Comparison of ENCODE assay signal across 12 cellular contexts in genomic region chr2:33135645-33136044, GRCh38.
DNase-seq lines count a peak whose midpoint lies in the region; TF ChIP-seq lines count a peak whose summit lies in the region.
"Had no signal": no experiment of that assay in that cellular context is flagged by ENCODE, and none has a peak within 500 bp of the region (broad histone marks: within the 10 kb centered on the region; RNA-seq: fewer than 3 reads in every experiment).

No MANE protein-coding gene starts in this region.

- no peak for TF ChIP-seq EP300 in sigmoid colon (IDR thresholded peaks at IDR 0.05)

- DNase-seq in AG10803 (ENCODE audit: low read depth): peak; percentile 36
- DNase-seq in amniotic epithelial cell (ENCODE audit: low read depth): peak; percentile 39
- DNase-seq in fibroblast of the aortic adventitia (ENCODE audit: low read depth): peak; percentile 57
- no peak for DNase-seq in sigmoid colon
- no peak for DNase-seq in GOT3 (lab: John Stamatoyannopoulos, UW)
- DNase-seq in NCI-H510A (lab: John Stamatoyannopoulos, UW): no peak
- DNase-seq in stimulated activated naive CD4-positive, alpha-beta T cell treated with Interleukin-2 at 50 U/mL for 16 hours (lab: John Stamatoyannopoulos, UW): no peak
- DNase-seq in dedifferentiated amniotic fluid mesenchymal stem cell (ENCODE audit: extremely low spot score): no peak
- DNase-seq: AML-193, NCI-H1436, NCI-H526 treated with DMSO at 0.1 percent for 48 hours had no signal

- intact Hi-C loops in sigmoid colon (cut with DNase I): loop anchor here (10.0 kb wide), 2 partner anchors 139 to 229 kb away; no protein-coding TSS in a partner anchor

- H3K4me3 ChIP-seq in AG10803 (ENCODE audit: low read length) (peak overlapping the region; percentile 76), fibroblast of the aortic adventitia (ENCODE audit: low read depth, low read length) (peak overlapping the region; percentile 73), sigmoid colon (peak overlapping the region in 3 of 4 donors; percentile 42 to 53 (median 53))
- H3K4me3 ChIP-seq: SK-N-MC had no signal

- no peaks in the 10 kb centered on the region for H3K27me3 ChIP-seq in sigmoid colon

- H3K9me3 ChIP-seq in sigmoid colon: no peaks in the 10 kb centered on the region

- H3K36me3 ChIP-seq in sigmoid colon: no peaks in the 10 kb centered on the region

- no peak for TF ChIP-seq POLR2A in sigmoid colon (IDR thresholded peaks at IDR 0.05)

- peak overlapping the region; percentile 84 to 91 (median 89) for H3K27ac ChIP-seq in sigmoid colon
- H3K27ac ChIP-seq: SK-N-MC had no signal

- TF ChIP-seq CTCF in AG10803 (conservative IDR thresholded peaks at IDR 0.05; ENCODE audit: low read length): no peak
- no peak for TF ChIP-seq CTCF in fibroblast of the aortic adventitia (IDR thresholded peaks at IDR 0.05; ENCODE audit: insufficient read depth, low read length)
- no peak for TF ChIP-seq CTCF in sigmoid colon (IDR thresholded peaks at IDR 0.05)

- H3K4me1 ChIP-seq in sigmoid colon: peaks cover 0 to 81% (median 64%) of the 10 kb centered on the region in 4 donors

- WGBS in sigmoid colon, 2 donors: 68 to 79% methylated on average over 4 of the region's 4 CpGs

Comparison
In these comparisons a context has a peak if more than half of its experiments do, and no peak if none do; other contexts are left out.
1. DNase-seq: peak in AG10803 (single experiment), amniotic epithelial cell (single experiment) and fibroblast of the aortic adventitia (single experiment); none in sigmoid colon (single experiment), GOT3 (single experiment), NCI-H510A (single experiment), stimulated activated naive CD4-positive, alpha-beta T cell treated with Interleukin-2 at 50 U/mL for 16 hours (single experiment) and dedifferentiated amniotic fluid mesenchymal stem cell (single experiment).
2. Peak in every context shown above with its lines, with median percentiles within 50 percentile points of each other: H3K4me3 ChIP-seq.